Comparison of ENCODE assay signal across 9 cellular contexts in genomic region chr9:124254261-124254682, GRCh38. TPM values are rescaled to one million over a fixed set of nuclear protein-coding genes. Genes with fewer than 3 reads are reported as not detected.
DNase-seq lines count a peak whose midpoint lies in the region; ATAC-seq and TF ChIP-seq lines count a peak whose summit lies in the region.
"Had no signal": no experiment of that assay in that cellular context is flagged by ENCODE, and none has a peak within 500 bp of the region (broad histone marks: within the 10 kb centered on the region; RNA-seq: fewer than 3 reads in every experiment).

No MANE protein-coding gene starts in this region.

- no peak overlapping the region for H3K9ac ChIP-seq in PC-3 (ENCODE audit: low read length)

- CTCF ChIA-PET in PC-3 (lab: Charles Lee): no interaction called here

- ATAC-seq in GM19455 (IDR thresholded peaks at IDR 0.05; ENCODE audit: unreplicated experiment): peak; percentile 50
- ATAC-seq in HG03175 (IDR thresholded peaks at IDR 0.05; ENCODE audit: unreplicated experiment): peak; percentile 68
- ATAC-seq in lower lobe of right lung: no peak
- no peak for ATAC-seq in PC-3
- ATAC-seq: HCT116 had no signal

- H3K9me2 ChIP-seq in PC-3 (replicated peaks; ENCODE audit: low read length): no peaks in the 10 kb centered on the region

- no TSS peak for BruUV-seq in PC-3 (replicated peaks; lab: Mats Ljungman, UMichigan)

- H4K20me1 ChIP-seq in PC-3 (ENCODE audit: low read length): no peaks in the 10 kb centered on the region

- H3K4me1 ChIP-seq in lower lobe of right lung (no peaks in the 10 kb centered on the region), PC-3 (ENCODE audit: insufficient read depth, low read length) (peaks cover 24% of the 10 kb centered on the region)

- H3K4me2 ChIP-seq in PC-3 (ENCODE audit: low read length): no peak overlapping the region

- DNase-seq in GM13976 (ENCODE audit: low spot score): peak; percentile 75
- peak; percentile 28 for DNase-seq in lower lobe of right lung
- no peak for DNase-seq in NCI-H2171 (lab: John Stamatoyannopoulos, UW)
- DNase-seq in NCI-H1105 (lab: John Stamatoyannopoulos, UW): no peak
- no peak for DNase-seq in NCI-H82 treated with DMSO at 0.1 percent for 48 hours (lab: John Stamatoyannopoulos, UW; ENCODE audit: unreplicated experiment)
- no peak for DNase-seq in PC-3

- intact Hi-C loops in lower lobe of right lung (cut with DNase I): no loop called here
- intact Hi-C loops in PC-3 (cut with micrococcal nuclease): no loop called here

- no peak overlapping the region for H3K4me3 ChIP-seq in lower lobe of right lung
- no peak overlapping the region for H3K4me3 ChIP-seq in PC-3 (ENCODE audit: low read length)

- H3F3A ChIP-seq in PC-3 (ENCODE audit: low read length, unreplicated experiment): no peaks in the 10 kb centered on the region

- H2AFZ ChIP-seq in PC-3 (ENCODE audit: low read length): no peak overlapping the region

- peaks cover 17% of the 10 kb centered on the region for H3K79me2 ChIP-seq in PC-3 (ENCODE audit: low read length)

- POLR2A ChIA-PET in PC-3 (lab: Charles Lee; ENCODE audit: unreplicated experiment): no interaction called here

- H3K27ac ChIP-seq in lower lobe of right lung (no peak overlapping the region), PC-3 (ENCODE audit: low read length) (no peak overlapping the region)

- in situ Hi-C loops in GM13976 (cut with MboI; ENCODE audit: low sequenced_read_pairs, unreplicated experiment): no loop called here

- no peaks in the 10 kb centered on the region for H3K27me3 ChIP-seq in lower lobe of right lung (ENCODE audit: low read depth)
- H3K27me3 ChIP-seq in PC-3 (ENCODE audit: low read length): no peaks in the 10 kb centered on the region

- H3K9me3 ChIP-seq in lower lobe of right lung (no peaks in the 10 kb centered on the region), PC-3 (ENCODE audit: low read length) (no peaks in the 10 kb centered on the region)

- TF ChIP-seq CTCF in GM13976 (IDR thresholded peaks at IDR 0.05; ENCODE audit: borderline replicate concordance, control extremely low read depth, extremely low read depth, insufficient read depth, missing control alignments) (no peak), lower lobe of right lung (IDR thresholded peaks at IDR 0.05) (no peak), PC-3 (conservative IDR thresholded peaks at IDR 0.05; ENCODE audit: low read depth, low read length) (no peak)

- no peaks in the 10 kb centered on the region for H3K36me3 ChIP-seq in lower lobe of right lung
- no peaks in the 10 kb centered on the region for H3K36me3 ChIP-seq in PC-3 (ENCODE audit: low read depth, low read length)

RNA-seq across cellular contexts. Expression of gene NEK6, which starts 3.5 kb away (rescaled TPM):
- total RNA-seq in lower lobe of right lung (125 TPM), PC-3 (2014; rRNA removed) (21.1 and 22.1 TPM in 2 replicates)

Comparison
In these comparisons a context has a peak if more than half of its experiments do, and no peak if none do; other contexts are left out.
1. DNase-seq: peak in GM13976 (single experiment) and lower lobe of right lung (single experiment); none in NCI-H2171 (single experiment), NCI-H1105 (single experiment), NCI-H82 treated with DMSO at 0.1 percent for 48 hours (single experiment) and PC-3 (single experiment).
2. ATAC-seq: peak in GM19455 (single experiment) and HG03175 (single experiment); none in lower lobe of right lung (0 of 2) and PC-3 (single experiment).